In the genomic region with DNA sequence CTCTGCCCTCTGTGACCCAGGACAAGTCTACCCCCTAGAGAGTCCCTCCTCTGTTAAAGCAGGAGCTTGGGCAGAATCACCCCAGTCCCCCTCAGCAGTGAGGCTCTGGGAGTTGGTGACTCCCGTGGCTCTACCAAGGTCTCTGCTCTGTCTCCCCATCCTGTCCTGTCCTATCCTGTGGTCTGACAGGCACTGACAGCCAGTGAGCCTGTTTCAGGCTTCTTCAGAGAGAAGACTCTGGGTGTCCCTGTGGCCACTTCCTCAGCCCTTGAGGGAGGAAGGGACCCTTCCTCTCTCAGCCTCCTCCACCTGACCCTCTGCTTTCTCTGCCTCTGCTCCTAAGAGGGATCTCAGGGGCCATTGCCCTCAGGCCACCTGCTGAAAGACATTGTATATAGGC, we compare ENCODE assay signal across 11 cellular contexts.
DNase-seq lines count a peak whose midpoint lies in the region; ATAC-seq lines count a peak whose summit lies in the region.
"Had no signal": no experiment of that assay in that cellular context is flagged by ENCODE, and none has a peak within 500 bp of the region (broad histone marks: within the 10 kb centered on the region; RNA-seq: fewer than 3 reads in every experiment).

No MANE protein-coding gene starts in this region.

- no peak overlapping the region for H3K4ac ChIP-seq in mesenchymal stem cell (ENCODE audit: low read depth in 1 of 2, low read length in 2 of 2)

- no peak overlapping the region for H2BK120ac ChIP-seq in mesenchymal stem cell (ENCODE audit: low read depth, low read length)

- H2AK5ac ChIP-seq in mesenchymal stem cell (ENCODE audit: low read length, severe bottlenecking): no peak overlapping the region

- H3K4me2 ChIP-seq in mesenchymal stem cell (ENCODE audit: low read length, poor library complexity, severe bottlenecking): no peak overlapping the region

- no peak overlapping the region for H3K18ac ChIP-seq in mesenchymal stem cell (ENCODE audit: low read depth in 1 of 2, low read length in 2 of 2)

- DNase-seq in mesenchymal stem cell: no peak
- no peak for DNase-seq in EL
- DNase-seq in central memory CD4-positive, alpha-beta T cell: no peak
- DNase-seq in H4 (ENCODE audit: low spot score): no peak
- DNase-seq in GM03348 (ENCODE audit: low spot score): no peak
- DNase-seq: kidney had no signal

- H3K4me1 ChIP-seq in mesenchymal stem cell (ENCODE audit: control insufficient read depth, insufficient read depth, low read depth, low read length): peaks cover 2% of the 10 kb centered on the region
- H3K4me1 ChIP-seq: body of pancreas had no signal

- no peaks in the 10 kb centered on the region for H3K79me1 ChIP-seq in mesenchymal stem cell (replicated peaks; ENCODE audit: low read length, poor library complexity, severe bottlenecking)

- no peaks in the 10 kb centered on the region for H3K9me3 ChIP-seq in mesenchymal stem cell (ENCODE audit: control insufficient read depth, low read length)
- H3K9me3 ChIP-seq: body of pancreas had no signal

- ATAC-seq in GM18907 (IDR thresholded peaks at IDR 0.05; ENCODE audit: unreplicated experiment) (peak; percentile 41), GM21723 (IDR thresholded peaks at IDR 0.05; ENCODE audit: unreplicated experiment) (peak; percentile 42), HG03571 (IDR thresholded peaks at IDR 0.05; ENCODE audit: unreplicated experiment) (peak; percentile 32)
- ATAC-seq: body of pancreas, SK-N-SH treated with all-trans-retinoic acid at 6 μM for 48 hours had no signal

- peaks cover 0 to 17% of the 10 kb centered on the region in 2 experiments for H3K27me3 ChIP-seq in mesenchymal stem cell (ENCODE audit: control insufficient read depth in 1 of 2, insufficient read depth in 1 of 2, low read length in 2 of 2)
- H3K27me3 ChIP-seq: body of pancreas had no signal

- H3K23ac ChIP-seq in mesenchymal stem cell (ENCODE audit: low read length in 2 of 2): no peak overlapping the region

- H3K9ac ChIP-seq in mesenchymal stem cell (ENCODE audit: low read length): no peak overlapping the region

- H2BK15ac ChIP-seq in mesenchymal stem cell (ENCODE audit: low read depth, poor library complexity, severe bottlenecking): no peak overlapping the region

- peak overlapping the region in 1 of 2 experiments; percentile 52 for H2BK12ac ChIP-seq in mesenchymal stem cell (ENCODE audit: low read length in 2 of 2)

- H3K14ac ChIP-seq in mesenchymal stem cell (ENCODE audit: low read length in 2 of 2): no peak overlapping the region

- H3K36me3 ChIP-seq in mesenchymal stem cell (ENCODE audit: control insufficient read depth in 1 of 2, insufficient read depth in 2 of 2, low read depth in 1 of 2, low read length in 2 of 2): no peaks in the 10 kb centered on the region

- no peak overlapping the region for H2BK5ac ChIP-seq in mesenchymal stem cell (ENCODE audit: low read depth, low read length, poor library complexity, severe bottlenecking)

- peak overlapping the region; percentile 78 for H4K8ac ChIP-seq in mesenchymal stem cell (ENCODE audit: low read length)

- WGBS in mesenchymal stem cell: 78% methylated on average over 1 of the region's 1 CpG

- H3K27ac ChIP-seq in mesenchymal stem cell (ENCODE audit: low read length, poor library complexity, severe bottlenecking): no peak overlapping the region
- H3K27ac ChIP-seq: body of pancreas had no signal

- H4K91ac ChIP-seq in mesenchymal stem cell (ENCODE audit: low read length): peak overlapping the region; percentile 37

- H2AFZ ChIP-seq in mesenchymal stem cell (ENCODE audit: low read depth, low read length): peak overlapping the region; percentile 30

- no peak overlapping the region for H3K4me3 ChIP-seq in mesenchymal stem cell (ENCODE audit: insufficient read depth in 1 of 2, low read depth in 1 of 2, low read length in 2 of 2)
- H3K4me3 ChIP-seq: body of pancreas had no signal
